ENCODE assay signal across 32 cellular contexts in the genomic region with DNA sequence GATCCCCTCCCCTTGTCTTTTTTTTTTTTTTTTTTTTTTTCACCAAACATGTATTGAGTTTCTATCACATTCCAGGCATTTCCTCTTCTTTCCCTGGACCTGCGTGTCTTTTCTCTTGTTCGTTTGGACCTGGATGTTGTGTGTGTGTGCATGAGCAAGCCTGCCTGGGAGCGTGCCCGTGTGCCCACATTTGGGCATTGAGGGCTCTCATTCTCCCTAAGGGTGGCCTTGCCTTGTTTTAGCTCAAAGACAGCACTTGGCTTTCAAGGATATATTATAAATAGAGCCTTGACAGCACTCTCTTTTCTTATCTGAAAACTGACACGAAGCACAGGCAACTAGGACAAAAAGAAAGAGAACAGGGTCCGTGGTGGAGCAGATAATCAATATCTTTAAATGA.
"Had no signal": no experiment of that assay in that cellular context is flagged by ENCODE, and none has a peak within 500 bp of the region (broad histone marks: within the 10 kb centered on the region; RNA-seq: fewer than 3 reads in every experiment).

No MANE protein-coding gene starts in this region.

- H3K4me1 Mint-ChIP-seq: activated naive CD4-positive, alpha-beta T cell treated with anti-CD3 and anti-CD28 coated beads, Interleukin-2, amount 50 U/mL, for 24 hours; activated naive CD8-positive, alpha-beta T cell treated with anti-CD3 and anti-CD28 coated beads, Interleukin-2, amount 10 ng/mL, durations not matched to agents 7 days and 5 days had no signal

- H3K27me3 ChIP-seq: ascending aorta, Peyer's patch had no signal

- H3K9me3 Mint-ChIP-seq: activated naive CD4-positive, alpha-beta T cell treated with anti-CD3 and anti-CD28 coated beads, Interleukin-2, amount 50 U/mL, for 24 hours; activated T-cell treated with anti-CD3 and anti-CD28 coated beads, Interleukin-2, amount 50 U/mL, for 24 hours; activated T-helper 2 cell treated with anti-CD3 and anti-CD28 coated beads, Interferon-gamma antibody, Interleukin-2, Interleukin-4, amounts not matched to agents 10 μg/mL and 5 μg/mL and 100 μg/mL, durations not matched to agents 14 hours and 24 hours and 36 hours had no signal

- H3K27me3 Mint-ChIP-seq: activated naive CD4-positive, alpha-beta T cell treated with anti-CD3 and anti-CD28 coated beads, Interleukin-2, amount 50 U/mL, for 24 hours; activated naive CD8-positive, alpha-beta T cell treated with anti-CD3 and anti-CD28 coated beads, Interleukin-2, amount 10 ng/mL, durations not matched to agents 7 days and 5 days; activated T-cell treated with anti-CD3 and anti-CD28 coated beads, Interleukin-2, amount 50 U/mL, for 24 hours had no signal

- H3K27ac Mint-ChIP-seq: activated CD8-positive, alpha-beta T cell treated with anti-CD3 and anti-CD28 coated beads, Interleukin-2, amount 10 ng/mL, durations not matched to agents 7 days and 5 days; activated naive CD4-positive, alpha-beta T cell treated with anti-CD3 and anti-CD28 coated beads, Interleukin-2, amount 50 U/mL, for 24 hours; activated naive CD8-positive, alpha-beta T cell treated with anti-CD3 and anti-CD28 coated beads, Interleukin-2, amount 10 ng/mL, durations not matched to agents 7 days and 5 days; activated T-cell treated with anti-CD3 and anti-CD28 coated beads, Interleukin-2, amount 50 U/mL, for 24 hours; activated T-helper 2 cell treated with anti-CD3 and anti-CD28 coated beads, Interferon-gamma antibody, Interleukin-2, Interleukin-4, amounts not matched to agents 10 μg/mL and 5 μg/mL and 100 μg/mL, durations not matched to agents 14 hours and 24 hours and 36 hours had no signal

- H3K4me3 ChIP-seq: ascending aorta, Peyer's patch had no signal

- H3K27ac ChIP-seq: KMS-11, Peyer's patch, WERI-Rb-1 had no signal

- ATAC-seq: activated CD8-positive, alpha-beta T cell treated with anti-CD3 and anti-CD28 coated beads, Interleukin-2, amount 10 ng/mL, durations not matched to agents 7 days and 5 days; PC-3 had no signal

- H3K4me1 ChIP-seq: Peyer's patch had no signal

- H3K4me3 Mint-ChIP-seq: activated CD8-positive, alpha-beta T cell treated with anti-CD3 and anti-CD28 coated beads, Interleukin-2, amount 10 ng/mL, durations not matched to agents 7 days and 5 days; activated naive CD4-positive, alpha-beta T cell treated with anti-CD3 and anti-CD28 coated beads, Interleukin-2, amount 50 U/mL, for 24 hours; activated naive CD8-positive, alpha-beta T cell treated with anti-CD3 and anti-CD28 coated beads, Interleukin-2, amount 10 ng/mL, durations not matched to agents 7 days and 5 days; activated T-cell treated with anti-CD3 and anti-CD28 coated beads, Interleukin-2, amount 50 U/mL, for 24 hours had no signal

- DNase-seq: activated CD4-positive, alpha-beta T cell treated with anti-CD3 and anti-CD28 coated beads for 1 hour; activated CD4-positive, alpha-beta T cell treated with anti-CD3 and anti-CD28 coated beads for 48 hours; activated CD4-positive, alpha-beta T cell treated with anti-CD3 and anti-CD28 coated beads, Interleukin-2, amount 50 U/mL, for 4 hours; activated CD4-positive, CD25-positive, alpha-beta regulatory T cell; activated CD8-positive, alpha-beta T cell treated with anti-CD3 and anti-CD28 coated beads, Interleukin-2, amount 10 ng/mL, durations not matched to agents 7 days and 5 days; activated gamma-delta T cell; activated naive CD4-positive, alpha-beta T cell treated with Interleukin-2 at 50 U/mL for 16 hours; activated naive CD8-positive, alpha-beta T cell treated with anti-CD3 and anti-CD28 coated beads, Interleukin-2, amount 10 ng/mL, durations not matched to agents 7 days and 5 days; activated T-cell treated with anti-CD3 and anti-CD28 coated beads, Interleukin-2, amount 50 U/mL, for 24 hours; amygdala; caudate nucleus; MM.1S; MV-4-11; NCI-H1092; NCI-H1436 treated with DMSO at 0.1 percent for 48 hours; NCI-H1694 treated with DMSO at 0.1 percent for 48 hours; NCI-H2029; NCI-H345; NCI-H524 treated with DMSO at 0.1 percent for 48 hours; NCI-H748 treated with DMSO at 0.1 percent for 48 hours; NK-92 treated with Interleukin-12 subunit alpha and Interleukin-12 subunit beta, amount 100 ng/mL, for 24 hours; PC-3; Peyer's patch; RPMI8226; SW 1271; T-helper 1 cell; T1000; WERI-Rb-1 had no signal

- H3K36me3 Mint-ChIP-seq: activated naive CD4-positive, alpha-beta T cell treated with anti-CD3 and anti-CD28 coated beads, Interleukin-2, amount 50 U/mL, for 24 hours; activated naive CD8-positive, alpha-beta T cell treated with anti-CD3 and anti-CD28 coated beads, Interleukin-2, amount 10 ng/mL, durations not matched to agents 7 days and 5 days had no signal

- H3K36me3 ChIP-seq: ascending aorta, Peyer's patch, WERI-Rb-1 had no signal

- H3K9me3 ChIP-seq: ascending aorta, Peyer's patch had no signal
